Comparison of ENCODE assay signal across 12 cellular contexts in the genomic region with DNA sequence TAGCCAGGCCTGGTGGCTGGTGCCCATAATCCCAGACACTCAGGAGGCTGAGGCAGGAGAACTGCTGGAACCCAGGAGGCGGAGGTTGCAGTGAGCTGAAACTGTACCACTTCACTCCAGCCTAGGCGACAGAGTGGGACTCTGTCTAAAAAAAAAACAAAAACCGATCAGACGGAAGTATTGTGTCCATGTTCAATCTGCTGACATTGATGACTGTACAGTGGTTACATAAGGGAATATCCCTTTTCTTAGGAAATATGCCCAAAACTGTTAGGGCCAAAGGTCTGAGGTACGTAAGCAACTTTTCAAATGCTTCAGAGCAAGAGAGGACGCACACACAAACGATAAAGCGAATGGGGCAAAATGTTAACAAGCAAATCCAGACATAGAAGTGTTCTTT.
"Had no signal": no experiment of that assay in that cellular context is flagged by ENCODE, and none has a peak within 500 bp of the region (broad histone marks: within the 10 kb centered on the region; RNA-seq: fewer than 3 reads in every experiment).

No MANE protein-coding gene starts in this region.

- H3K27me3 ChIP-seq: brain microvascular endothelial cell had no signal

- H3K4me3 ChIP-seq: thoracic aorta had no signal

- DNase-seq: activated CD4-positive, alpha-beta T cell treated with anti-CD3 and anti-CD28 coated beads for 48 hours; activated T-cell treated with anti-CD3 and anti-CD28 coated beads, Interleukin-2, amount 50 U/mL, for 48 hours; brain microvascular endothelial cell; cerebellar nuclear complex; hippocampal formation; midbrain; small intestine; T1000; WERI-Rb-1 had no signal

- H3K36me3 ChIP-seq: brain microvascular endothelial cell, thoracic aorta, WERI-Rb-1 had no signal

- H3K4me1 ChIP-seq: parathyroid adenoma had no signal

- ATAC-seq: esophagus mucosa had no signal

- H3K27ac ChIP-seq: brain microvascular endothelial cell, WERI-Rb-1 had no signal
